19 cellular contexts compared by ENCODE assay signal in the genomic region with DNA sequence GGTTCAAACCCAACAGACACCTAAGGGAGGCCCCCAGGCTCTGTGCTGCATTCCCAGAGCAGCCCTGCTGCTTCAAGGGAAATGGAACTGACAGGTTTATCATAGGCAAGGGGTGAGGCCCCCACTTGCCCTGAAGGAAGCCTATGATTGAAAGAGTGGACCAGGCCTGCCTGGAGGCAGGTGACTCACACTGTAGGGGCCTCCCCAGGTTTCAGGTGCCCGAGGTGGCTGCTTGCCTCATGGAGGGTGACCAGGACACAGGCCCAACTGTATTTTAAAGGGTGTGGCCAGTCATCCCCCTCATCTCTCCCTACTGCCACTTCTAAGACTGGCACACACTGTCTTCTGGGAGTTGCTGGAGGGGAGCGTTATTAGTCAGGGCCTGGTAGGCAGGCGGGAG.
A peak's percentile ranks its signal among the peaks of the same experiment; 100 is the strongest.
DNase-seq lines count a peak whose midpoint lies in the region; ATAC-seq, FAIRE-seq and TF ChIP-seq lines count a peak whose summit lies in the region.
"Had no signal": no experiment of that assay in that cellular context is flagged by ENCODE, and none has a peak within 500 bp of the region (broad histone marks: within the 10 kb centered on the region; RNA-seq: fewer than 3 reads in every experiment).

No MANE protein-coding gene starts in this region.

- no peaks in the 10 kb centered on the region for H3K4me1 ChIP-seq in GM12878 (ENCODE audit: control insufficient read depth, insufficient read depth, low read length)
- H3K4me1 ChIP-seq in colonic mucosa = no peaks in the 10 kb centered on the region

- no peak overlapping the region for H3K4me2 ChIP-seq in GM12878 (ENCODE audit: control insufficient read depth, insufficient read depth)

- DNase-seq in ELF-1 (ENCODE audit: low read depth, low spot score) (peak; percentile 76), NCI-H226 (peak; percentile 43), GM12878 (ENCODE audit: low read depth, low spot score) (no peak), kidney tubule cell (ENCODE audit: low spot score) (peak; percentile 71), GM10248 (ENCODE audit: extremely low spot score) (no peak), HK-2 (ENCODE audit: unreplicated experiment) (no peak), colonic mucosa (no peak)
- DNase-seq: DMS53, GF-D8, H9, NCI-H1048, NCI-H1694 treated with DMSO at 0.1 percent for 48 hours, NCI-H748 treated with DMSO at 0.1 percent for 48 hours, Peyer's patch, SHP77 treated with DMSO at 0.1 percent for 48 hours had no signal

- no peaks in the 10 kb centered on the region for H3K9me3 ChIP-seq in GM12878 (replicated peaks; ENCODE audit: control insufficient read depth, insufficient read depth, low read length)
- H3K9me3 ChIP-seq in colonic mucosa = no peaks in the 10 kb centered on the region
- H3K9me3 ChIP-seq: Caco-2, Peyer's patch had no signal

- H3K4me3 ChIP-seq in GM12878 (no peak overlapping the region), colonic mucosa (no peak overlapping the region)
- H3K4me3 ChIP-seq: K562, Peyer's patch had no signal

- no peak overlapping the region for H3K9ac ChIP-seq in GM12878 (ENCODE audit: control insufficient read depth, insufficient read depth, low read length)
- no peak overlapping the region for H3K9ac ChIP-seq in colonic mucosa (ENCODE audit: low read depth in 2 of 2, low read length in 2 of 2)

- no peak for TF ChIP-seq POLR2A in GM12878 (IDR thresholded peaks at IDR 0.05; ENCODE audit: low read depth, low read length)

- 17% methylated on average over 3 of the region's 3 CpGs for WGBS in GM12878 (ENCODE audit: insufficient coverage, insufficient replicate concordance, low lambda C conversion rate, missing lambda C conversion rate)

- ATAC-seq in GM12878 (peak; percentile 70), HG03457 (IDR thresholded peaks at IDR 0.05; ENCODE audit: unreplicated experiment) (no peak)
- ATAC-seq: K562 had no signal

- TF ChIP-seq EP300 in GM12878 (IDR thresholded peaks at IDR 0.05; ENCODE audit: borderline replicate concordance in 1 of 2, control insufficient read depth in 1 of 2, low read depth in 2 of 2, low read length in 2 of 2) = no peak

- no TSS peak for BruUV-seq in GM12878 (replicated peaks; lab: Mats Ljungman, UMichigan)

- POLR2A ChIA-PET in GM12878 (lab: Charles Lee) = interaction anchor here (0.7 kb wide), 1 partner anchor 14 kb away, joined by 3 read pairs; no protein-coding TSS in a partner anchor
- POLR2A ChIA-PET in GM10248 (lab: Yijun Ruan, JAX) = no interaction called here

- SMC1A ChIA-PET in GM12878 (lab: Charles Lee; ENCODE audit: uncharacterized antibody, unreplicated experiment) = no interaction called here

- H3K27ac ChIP-seq in GM12878 (ENCODE audit: control insufficient read depth, insufficient read depth) (no peak overlapping the region), colonic mucosa (no peak overlapping the region)
- H3K27ac ChIP-seq: Peyer's patch had no signal

- no peaks in the 10 kb centered on the region for H3K36me3 ChIP-seq in GM12878 (ENCODE audit: control insufficient read depth in 2 of 2, insufficient read depth in 2 of 2, low read length in 1 of 2)
- no peaks in the 10 kb centered on the region for H3K36me3 ChIP-seq in colonic mucosa
- H3K36me3 ChIP-seq: Peyer's patch had no signal

- H4K20me1 ChIP-seq in GM12878 (ENCODE audit: control insufficient read depth, insufficient read depth) = no peaks in the 10 kb centered on the region

- H3K79me2 ChIP-seq in GM12878 (ENCODE audit: control insufficient read depth, insufficient read depth, low read length) = no peaks in the 10 kb centered on the region

- no peak for FAIRE-seq in GM12878 (lab: Jason Lieb, UNC)
- FAIRE-seq: HTR-8/SVneo, K562 had no signal

- H3K27me3 ChIP-seq in GM12878 (replicated peaks in 1 of 2; ENCODE audit: control insufficient read depth in 2 of 2, insufficient read depth in 2 of 2, low read length in 1 of 2) (peaks cover 4 to 5% of the 10 kb centered on the region in 2 experiments; a peak in 2 of 4 replicates), colonic mucosa (no peaks in the 10 kb centered on the region)
- H3K27me3 ChIP-seq: Peyer's patch had no signal

- H2AFZ ChIP-seq in GM12878 (ENCODE audit: control insufficient read depth, low read depth, low read length) = no peak overlapping the region

- TF ChIP-seq CTCF in GM12878 (IDR thresholded peaks at IDR 0.05 in 2 of 3, conservative IDR thresholded peaks at IDR 0.05 in 1 of 3; ENCODE audit: control insufficient read depth in 2 of 3, extremely low read depth in 1 of 3, insufficient read depth in 1 of 3, low read depth in 3 of 3, low read length in 3 of 3) = no peak
- TF ChIP-seq CTCF in GM10248 (IDR thresholded peaks at IDR 0.05; ENCODE audit: control extremely low read depth, extremely low read depth, low read depth, missing control alignments) = no peak
- no peak for TF ChIP-seq CTCF in colonic mucosa (IDR thresholded peaks at IDR 0.05)

- TF ChIP-seq RAD21 in GM12878 (IDR thresholded peaks at IDR 0.05; ENCODE audit: insufficient read depth, low read depth, low read length) = no peak

- in situ Hi-C loops in GM12878 (cut with MboI) = no loop called here

- CTCF ChIA-PET in GM12878 (lab: Yijun Ruan, JAX) = no interaction called here
- CTCF ChIA-PET in GM10248 (lab: Yijun Ruan, JAX) = no interaction called here

- intact Hi-C loops in GM12878 (cut with micrococcal nuclease; ENCODE audit: unreplicated experiment) (no loop called here), colonic mucosa (cut with DNase I) (no loop called here)

- RAD21 ChIA-PET in GM12878 (lab: Charles Lee; ENCODE audit: unreplicated experiment) = no interaction called here

TF ChIP-seq in GM12878, 131 proteins besides CTCF, POLR2A, EP300 and RAD21:
- TF ChIP-seq, protein P1, sequence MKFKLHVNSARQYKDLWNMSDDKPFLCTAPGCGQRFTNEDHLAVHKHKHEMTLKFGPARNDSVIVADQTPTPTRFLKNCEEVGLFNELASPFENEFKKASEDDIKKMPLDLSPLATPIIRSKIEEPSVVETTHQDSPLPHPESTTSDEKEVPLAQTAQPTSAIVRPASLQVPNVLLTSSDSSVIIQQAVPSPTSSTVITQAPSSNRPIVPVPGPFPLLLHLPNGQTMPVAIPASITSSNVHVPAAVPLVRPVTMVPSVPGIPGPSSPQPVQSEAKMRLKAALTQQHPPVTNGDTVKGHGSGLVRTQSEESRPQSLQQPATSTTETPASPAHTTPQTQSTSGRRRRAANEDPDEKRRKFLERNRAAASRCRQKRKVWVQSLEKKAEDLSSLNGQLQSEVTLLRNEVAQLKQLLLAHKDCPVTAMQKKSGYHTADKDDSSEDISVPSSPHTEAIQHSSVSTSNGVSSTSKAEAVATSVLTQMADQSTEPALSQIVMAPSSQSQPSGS (IDR thresholded peaks at IDR 0.05; ENCODE audit: low read length) = no peak
- no peak for TF ChIP-seq FOS (IDR thresholded peaks at IDR 0.05; ENCODE audit: borderline replicate concordance, extremely low read depth, insufficient read length)
- TF ChIP-seq MTA2 (IDR thresholded peaks at IDR 0.05; ENCODE audit: low read depth) = no peak
- TF ChIP-seq ZSCAN29 (IDR thresholded peaks at IDR 0.05) = no peak
- peak in 1 of 2 experiments; percentile 23; a peak in 1 of 4 replicates for TF ChIP-seq BHLHE40 (IDR thresholded peaks at IDR 0.05; ENCODE audit: borderline replicate concordance in 1 of 2, low read depth in 2 of 2, low read length in 1 of 2)
- TF ChIP-seq, protein P2, sequence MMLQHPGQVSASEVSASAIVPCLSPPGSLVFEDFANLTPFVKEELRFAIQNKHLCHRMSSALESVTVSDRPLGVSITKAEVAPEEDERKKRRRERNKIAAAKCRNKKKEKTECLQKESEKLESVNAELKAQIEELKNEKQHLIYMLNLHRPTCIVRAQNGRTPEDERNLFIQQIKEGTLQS (IDR thresholded peaks at IDR 0.05; ENCODE audit: borderline replicate concordance, extremely low read depth, low read depth, low read length) = no peak
- TF ChIP-seq CHD4 (IDR thresholded peaks at IDR 0.05) = no peak
- TF ChIP-seq RFX5 (IDR thresholded peaks at IDR 0.05; ENCODE audit: low read depth, low read length) = 0 out of 2 replicates have a peak, but pooled peaks have one; percentile 31
- no peak for TF ChIP-seq BRCA1 (IDR thresholded peaks at IDR 0.05; ENCODE audit: low read depth, low read length)
- no peak for TF ChIP-seq YBX1 (IDR thresholded peaks at IDR 0.05)
- TF ChIP-seq TCF3 (IDR thresholded peaks at IDR 0.05; ENCODE audit: borderline replicate concordance, insufficient read depth, low read depth, low read length) = no peak
- no peak for TF ChIP-seq TCF7 (IDR thresholded peaks at IDR 0.05; ENCODE audit: borderline replicate concordance)
- TF ChIP-seq, protein P3, sequence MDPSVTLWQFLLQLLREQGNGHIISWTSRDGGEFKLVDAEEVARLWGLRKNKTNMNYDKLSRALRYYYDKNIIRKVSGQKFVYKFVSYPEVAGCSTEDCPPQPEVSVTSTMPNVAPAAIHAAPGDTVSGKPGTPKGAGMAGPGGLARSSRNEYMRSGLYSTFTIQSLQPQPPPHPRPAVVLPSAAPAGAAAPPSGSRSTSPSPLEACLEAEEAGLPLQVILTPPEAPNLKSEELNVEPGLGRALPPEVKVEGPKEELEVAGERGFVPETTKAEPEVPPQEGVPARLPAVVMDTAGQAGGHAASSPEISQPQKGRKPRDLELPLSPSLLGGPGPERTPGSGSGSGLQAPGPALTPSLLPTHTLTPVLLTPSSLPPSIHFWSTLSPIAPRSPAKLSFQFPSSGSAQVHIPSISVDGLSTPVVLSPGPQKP (IDR thresholded peaks at IDR 0.05; ENCODE audit: low read depth, low read length) = no peak
- TF ChIP-seq TARDBP (IDR thresholded peaks at IDR 0.05; ENCODE audit: borderline replicate concordance) = no peak
- TF ChIP-seq CBX5 (IDR thresholded peaks at IDR 0.05; ENCODE audit: low read depth) = no peak
- no peak for TF ChIP-seq CBFB (IDR thresholded peaks at IDR 0.05; ENCODE audit: low read depth)

Comparison
In these comparisons a context has a peak if more than half of its experiments do, and no peak if none do; other contexts are left out.
1. DNase-seq: peak in ELF-1 (single experiment), NCI-H226 (single experiment) and kidney tubule cell (single experiment); none in GM12878 (single experiment), GM10248 (single experiment), HK-2 (single experiment) and colonic mucosa (single experiment).